ENCODE assay signal across 10 cellular contexts in genomic region chr20:25077610-25078169, GRCh38. TPM values are rescaled to one million over a fixed set of nuclear protein-coding genes. Genes with fewer than 3 reads are reported as not detected.
DNase-seq lines count a peak whose midpoint lies in the region; ATAC-seq, FAIRE-seq and TF ChIP-seq lines count a peak whose summit lies in the region.
"Had no signal": no experiment of that assay in that cellular context is flagged by ENCODE, and none has a peak within 500 bp of the region (broad histone marks: within the 10 kb centered on the region; RNA-seq: fewer than 3 reads in every experiment).

No MANE protein-coding gene starts in this region.

- H2AFZ ChIP-seq in astrocyte (ENCODE audit: low read depth, low read length), result peak overlapping the region; percentile 21
- peak overlapping the region; percentile 6 for H2AFZ ChIP-seq in keratinocyte (ENCODE audit: control insufficient read depth, low read length)

- FAIRE-seq in astrocyte (lab: Jason Lieb, UNC) (no peak), keratinocyte (lab: Jason Lieb, UNC) (no peak)

- peak; percentile 35 for ATAC-seq in activated CD4-positive, alpha-beta T cell treated with anti-CD3 and anti-CD28 coated beads for 36 hours
- ATAC-seq in GM21529 (IDR thresholded peaks at IDR 0.05; ENCODE audit: unreplicated experiment), result no peak

- H3K27ac Mint-ChIP-seq in activated CD4-positive, alpha-beta T cell treated with anti-CD3 and anti-CD28 coated beads for 36 hours, result no peak overlapping the region
- no peak overlapping the region for H3K27ac Mint-ChIP-seq in astrocyte (ENCODE audit: unreplicated experiment)
- H3K27ac Mint-ChIP-seq in type B pancreatic cell, result no peak overlapping the region
- H3K27ac Mint-ChIP-seq in progenitor cell of endocrine pancreas, result no peak overlapping the region
- H3K27ac Mint-ChIP-seq: mesothelial cell of epicardium; T-helper 1 cell treated with Interleukin-12 subunit alpha and Interleukin-12 subunit beta and Interleukin-4 antibody, amounts not matched to agents 30 μg/mL and 1 μg/mL, for 36 hours had no signal

- H3K9me3 Mint-ChIP-seq in activated CD4-positive, alpha-beta T cell treated with anti-CD3 and anti-CD28 coated beads for 36 hours (ENCODE audit: low read depth), result no peaks in the 10 kb centered on the region
- peaks cover 3% of the 10 kb centered on the region for H3K9me3 Mint-ChIP-seq in astrocyte (ENCODE audit: unreplicated experiment)
- no peaks in the 10 kb centered on the region for H3K9me3 Mint-ChIP-seq in type B pancreatic cell
- no peaks in the 10 kb centered on the region for H3K9me3 Mint-ChIP-seq in progenitor cell of endocrine pancreas (ENCODE audit: low read depth)
- H3K9me3 Mint-ChIP-seq: mesothelial cell of epicardium; T-helper 1 cell treated with Interleukin-12 subunit alpha and Interleukin-12 subunit beta and Interleukin-4 antibody, amounts not matched to agents 30 μg/mL and 1 μg/mL, for 36 hours had no signal

- no peaks in the 10 kb centered on the region for H3K4me1 ChIP-seq in astrocyte (ENCODE audit: insufficient read depth, low read length)
- H3K4me1 ChIP-seq in keratinocyte (ENCODE audit: control insufficient read depth, extremely low read depth, insufficient read depth, low read length), result peaks cover 10% of the 10 kb centered on the region

- H3K4me2 ChIP-seq in astrocyte (ENCODE audit: low read length) (peak overlapping the region; percentile 54), keratinocyte (ENCODE audit: control insufficient read depth, extremely low read depth, insufficient read depth, low read depth, low read length) (peak overlapping the region; percentile 32)

- peaks cover 18% of the 10 kb centered on the region for H3K4me1 Mint-ChIP-seq in activated CD4-positive, alpha-beta T cell treated with anti-CD3 and anti-CD28 coated beads for 36 hours
- H3K4me1 Mint-ChIP-seq in astrocyte (ENCODE audit: low read depth, unreplicated experiment) (peaks cover 6% of the 10 kb centered on the region), type B pancreatic cell (ENCODE audit: unreplicated experiment) (no peaks in the 10 kb centered on the region), progenitor cell of endocrine pancreas (ENCODE audit: low read depth) (no peaks in the 10 kb centered on the region)
- H3K4me1 Mint-ChIP-seq: mesothelial cell of epicardium had no signal

- peaks cover 89% of the 10 kb centered on the region for H3K27me3 ChIP-seq in astrocyte (ENCODE audit: insufficient read depth, low read length)
- peaks cover 79% of the 10 kb centered on the region for H3K27me3 ChIP-seq in keratinocyte (ENCODE audit: control insufficient read depth, extremely low read depth, insufficient read depth, low read length)

- no peak overlapping the region for H3K27ac ChIP-seq in astrocyte (ENCODE audit: low read depth, low read length)
- H3K27ac ChIP-seq in keratinocyte (ENCODE audit: control insufficient read depth, insufficient read depth, low read length), result no peak overlapping the region

- H3K9me3 ChIP-seq in astrocyte (ENCODE audit: insufficient read depth, low read depth, low read length) (no peaks in the 10 kb centered on the region), keratinocyte (ENCODE audit: control insufficient read depth, low read depth, low read length) (no peaks in the 10 kb centered on the region)

- peaks cover 60% of the 10 kb centered on the region for H3K27me3 Mint-ChIP-seq in activated CD4-positive, alpha-beta T cell treated with anti-CD3 and anti-CD28 coated beads for 36 hours
- H3K27me3 Mint-ChIP-seq in astrocyte (ENCODE audit: low read depth, unreplicated experiment), result peaks cover 71% of the 10 kb centered on the region
- peaks cover 86% of the 10 kb centered on the region for H3K27me3 Mint-ChIP-seq in type B pancreatic cell
- H3K27me3 Mint-ChIP-seq in progenitor cell of endocrine pancreas, result peaks cover 86% of the 10 kb centered on the region

- H3K9ac ChIP-seq in astrocyte (ENCODE audit: low read length), result no peak overlapping the region
- H3K9ac ChIP-seq in keratinocyte (ENCODE audit: control insufficient read depth, extremely low read depth, insufficient read depth, low read length), result no peak overlapping the region

- TF ChIP-seq CTCF in astrocyte (IDR thresholded peaks at IDR 0.05; ENCODE audit: insufficient read depth, low read depth, low read length) (no peak), keratinocyte (optimal IDR thresholded peaks at IDR 0.05 in 1 of 3, IDR thresholded peaks at IDR 0.05 in 1 of 3, conservative IDR thresholded peaks at IDR 0.05 in 1 of 3; ENCODE audit: extremely low read depth in 1 of 3, insufficient read depth in 2 of 3, low read length in 3 of 3) (no peak), type B pancreatic cell (conservative IDR thresholded peaks at IDR 0.05) (no peak), progenitor cell of endocrine pancreas (IDR thresholded peaks at IDR 0.05; ENCODE audit: unreplicated experiment) (no peak)

- H3K4me3 Mint-ChIP-seq in activated CD4-positive, alpha-beta T cell treated with anti-CD3 and anti-CD28 coated beads for 36 hours, result peak overlapping the region; percentile 32
- peak overlapping the region; percentile 73 for H3K4me3 Mint-ChIP-seq in astrocyte (ENCODE audit: unreplicated experiment)
- H3K4me3 Mint-ChIP-seq in type B pancreatic cell, result no peak overlapping the region
- H3K4me3 Mint-ChIP-seq in progenitor cell of endocrine pancreas (ENCODE audit: low read depth), result no peak overlapping the region
- H3K4me3 Mint-ChIP-seq: mesothelial cell of epicardium; T-helper 1 cell treated with Interleukin-12 subunit alpha and Interleukin-12 subunit beta and Interleukin-4 antibody, amounts not matched to agents 30 μg/mL and 1 μg/mL, for 36 hours had no signal

- dilution Hi-C loops in keratinocyte (cut with MboI; ENCODE audit: extremely low pct_ligation_motif_present, low sequenced_read_pairs), result no loop called here

- H4K20me1 ChIP-seq in astrocyte (ENCODE audit: insufficient read depth, low read length), result no peaks in the 10 kb centered on the region
- no peaks in the 10 kb centered on the region for H4K20me1 ChIP-seq in keratinocyte (ENCODE audit: control insufficient read depth, extremely low read depth, insufficient read depth, low read length)

- intact Hi-C loops in activated CD4-positive, alpha-beta T cell treated with anti-CD3 and anti-CD28 coated beads for 36 hours (cut with DNase I, micrococcal nuclease), result loop anchor here in 1 of 2 experiments (10.0 kb wide), 1 partner anchor 317 kb away; the partner anchor contains the start of gene ABHD12

- no peak overlapping the region for H3K4me3 ChIP-seq in astrocyte (ENCODE audit: insufficient read depth, low read depth, low read length)
- H3K4me3 ChIP-seq in keratinocyte (ENCODE audit: control insufficient read depth in 2 of 3, extremely low read depth in 1 of 3, insufficient read depth in 2 of 3, low read depth in 1 of 3, low read length in 3 of 3), result no peak overlapping the region

- peaks cover 2% of the 10 kb centered on the region for H3K36me3 Mint-ChIP-seq in activated CD4-positive, alpha-beta T cell treated with anti-CD3 and anti-CD28 coated beads for 36 hours (ENCODE audit: low read depth)
- no peaks in the 10 kb centered on the region for H3K36me3 Mint-ChIP-seq in astrocyte (ENCODE audit: low read depth, unreplicated experiment)
- peaks cover 4% of the 10 kb centered on the region for H3K36me3 Mint-ChIP-seq in type B pancreatic cell
- H3K36me3 Mint-ChIP-seq in progenitor cell of endocrine pancreas (ENCODE audit: insufficient read depth), result no peaks in the 10 kb centered on the region
- H3K36me3 Mint-ChIP-seq: mesothelial cell of epicardium had no signal

- CTCF ChIA-PET in activated CD4-positive, alpha-beta T cell treated with anti-CD3 and anti-CD28 coated beads for 36 hours (lab: Charles Lee), result interaction anchor here (0.5 to 1.9 kb wide), 4 partner anchors 10 to 126 kb away, joined by 3 to 7 read pairs (median 3); no protein-coding TSS in a partner anchor

- H3K9me1 ChIP-seq in keratinocyte (ENCODE audit: control insufficient read depth, extremely low read depth, insufficient read depth, low read length), result no peaks in the 10 kb centered on the region

- H3K79me2 ChIP-seq in astrocyte (ENCODE audit: insufficient read depth, low read length), result no peaks in the 10 kb centered on the region
- H3K79me2 ChIP-seq in keratinocyte (ENCODE audit: control insufficient read depth, insufficient read depth, low read length), result no peaks in the 10 kb centered on the region

- peak; percentile 36 for DNase-seq in activated CD4-positive, alpha-beta T cell treated with anti-CD3 and anti-CD28 coated beads for 36 hours
- no peak for DNase-seq in activated CD4-positive, alpha-beta T cell treated with anti-CD3 and anti-CD28 coated beads for 1 hour
- DNase-seq in astrocyte (ENCODE audit: low read depth) (no peak), keratinocyte (ENCODE audit: low read depth, low spot score) (no peak), type B pancreatic cell (ENCODE audit: extremely low spot score, unreplicated experiment) (peak; percentile 67), NCI-H446 treated with DMSO at 0.1 percent for 48 hours (lab: John Stamatoyannopoulos, UW) (no peak), progenitor cell of endocrine pancreas (ENCODE audit: low spot score, unreplicated experiment) (no peak)

- H3K36me3 ChIP-seq in astrocyte (ENCODE audit: insufficient read depth, low read length) (no peaks in the 10 kb centered on the region), keratinocyte (ENCODE audit: control insufficient read depth in 2 of 2, extremely low read depth in 1 of 2, insufficient read depth in 2 of 2, low read length in 2 of 2) (no peaks in the 10 kb centered on the region)

- POLR2A ChIA-PET in activated CD4-positive, alpha-beta T cell treated with anti-CD3 and anti-CD28 coated beads for 36 hours (lab: Charles Lee), result no interaction called here

RNA-seq across cellular contexts. Expression of gene VSX1, which starts 4.3 kb away (rescaled TPM):
- not detected for total RNA-seq in activated CD4-positive, alpha-beta T cell treated with anti-CD3 and anti-CD28 coated beads for 36 hours
- total RNA-seq in astrocyte (not detected in 2 replicates), type B pancreatic cell (ENCODE audit: low replicate concordance) (not detected in 2 replicates), progenitor cell of endocrine pancreas (not detected in 2 replicates)
- polyA plus RNA-seq in keratinocyte, result not detected in 3 replicates
- not detected for polyA plus RNA-seq in keratinocyte (2011; ENCODE audit: low read depth)
- polyA plus RNA-seq in keratinocyte (2011; cell fraction: cytosol; rRNA removed), result not detected in 2 replicates
- not detected in 2 replicates for polyA plus RNA-seq in keratinocyte (2011; cell fraction: nucleus; rRNA removed)
- not detected in 2 replicates for polyA plus RNA-seq in keratinocyte (2012; ENCODE audit: low replicate concordance)
- polyA minus RNA-seq in keratinocyte, result not detected in 3 replicates
- polyA minus RNA-seq in keratinocyte (2011; cell fraction: cytosol; rRNA and poly(A)+ RNA removed), result not detected
- polyA minus RNA-seq in keratinocyte (2011; cell fraction: nucleus; rRNA and poly(A)+ RNA removed), result not detected in 2 replicates
- total RNA-seq: mesothelial cell of epicardium had no signal

RNA-seq across cellular contexts. Expression of gene ACSS1, which starts 19.8 kb away (rescaled TPM):
- total RNA-seq in activated CD4-positive, alpha-beta T cell treated with anti-CD3 and anti-CD28 coated beads for 36 hours, result 10 to 100 TPM in 1 of 2 experiments, 1 to 10 TPM in 1; 8.5 to 10.7 TPM
- 0.24 and 0.27 TPM in 2 replicates for total RNA-seq in astrocyte
- polyA plus RNA-seq in keratinocyte, result 1.1 to 1.7 TPM (median 1.5 TPM) in 3 replicates
- polyA plus RNA-seq in keratinocyte (2011; ENCODE audit: low read depth), result 0.27 TPM
- polyA plus RNA-seq in keratinocyte (2011; cell fraction: cytosol; rRNA removed), result 0.57 and 0.64 TPM in 2 replicates
- polyA plus RNA-seq in keratinocyte (2011; cell fraction: nucleus; rRNA removed), result 1.4 and 1.8 TPM in 2 replicates
- 1.3 and 1.4 TPM in 2 replicates for polyA plus RNA-seq in keratinocyte (2012; ENCODE audit: low replicate concordance)
- polyA minus RNA-seq in keratinocyte, result 2.2 to 3.1 TPM (median 2.4 TPM) in 3 replicates
- 1.3 TPM for polyA minus RNA-seq in keratinocyte (2011; cell fraction: cytosol; rRNA and poly(A)+ RNA removed)
- 0.74 and 1.2 TPM in 2 replicates for polyA minus RNA-seq in keratinocyte (2011; cell fraction: nucleus; rRNA and poly(A)+ RNA removed)
- 22.2 and 27.5 TPM in 2 replicates for total RNA-seq in type B pancreatic cell (ENCODE audit: low replicate concordance)
- 0.67 and 0.72 TPM in 2 replicates for total RNA-seq in progenitor cell of endocrine pancreas

Comparison
In these comparisons a context has a peak if more than half of its experiments do, and no peak if none do; other contexts are left out.
1. DNase-seq: peak in activated CD4-positive, alpha-beta T cell treated with anti-CD3 and anti-CD28 coated beads for 36 hours (single experiment) and type B pancreatic cell (single experiment); none in activated CD4-positive, alpha-beta T cell treated with anti-CD3 and anti-CD28 coated beads for 1 hour (single experiment), astrocyte (single experiment), keratinocyte (single experiment), NCI-H446 treated with DMSO at 0.1 percent for 48 hours (single experiment) and progenitor cell of endocrine pancreas (single experiment).
2. H3K4me3 Mint-ChIP-seq: peak in activated CD4-positive, alpha-beta T cell treated with anti-CD3 and anti-CD28 coated beads for 36 hours (single experiment) and astrocyte (single experiment); none in type B pancreatic cell (single experiment) and progenitor cell of endocrine pancreas (single experiment).